Comparison of ENCODE assay signal across 7 cellular contexts in the genomic region with DNA sequence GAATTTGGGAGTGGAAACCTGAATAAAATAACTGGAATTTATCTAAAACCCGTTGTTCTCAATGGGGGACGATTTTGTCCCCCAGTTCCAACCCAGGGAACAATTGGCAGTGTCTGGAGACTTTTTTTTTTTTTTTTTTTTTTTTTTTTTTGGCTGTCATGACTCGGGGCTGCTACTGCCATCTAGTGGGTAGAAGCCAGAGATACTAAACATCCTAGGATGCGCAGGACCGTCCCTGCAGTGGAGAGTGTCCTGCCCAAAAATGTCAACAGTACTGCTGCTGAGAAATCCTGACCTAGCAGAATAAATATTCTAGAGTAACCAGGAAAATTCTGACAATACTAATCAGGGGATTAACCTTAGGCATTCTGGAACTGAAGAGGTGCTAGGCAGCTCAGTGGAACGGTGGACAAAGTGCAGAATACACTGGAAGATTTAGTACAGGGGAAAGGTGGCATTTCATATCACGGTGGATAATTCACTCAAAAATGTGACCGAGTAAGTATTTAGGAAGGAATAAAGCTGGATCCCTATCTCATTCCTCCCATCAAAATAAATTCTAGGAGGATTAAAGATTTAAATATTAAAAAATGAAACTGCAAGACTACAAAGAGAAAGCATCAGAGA.
DNase-seq lines count a peak whose midpoint lies in the region; ATAC-seq and TF ChIP-seq lines count a peak whose summit lies in the region.

No MANE protein-coding gene starts in this region.

- H3K4me1 ChIP-seq in liver (ENCODE audit: control insufficient read depth in 4 of 4, insufficient read depth in 4 of 4, low read length in 3 of 4) = no peaks in the 10 kb centered on the region

- H3K4me3 Mint-ChIP-seq in WTC11 = no peak overlapping the region
- no peak overlapping the region for H3K4me3 Mint-ChIP-seq in central memory CD8-positive, alpha-beta T cell

- peaks cover 5% of the 10 kb centered on the region for H3K4me1 Mint-ChIP-seq in WTC11
- no peaks in the 10 kb centered on the region for H3K4me1 Mint-ChIP-seq in central memory CD8-positive, alpha-beta T cell

- no peaks in the 10 kb centered on the region for H3K36me3 ChIP-seq in liver (ENCODE audit: control insufficient read depth in 4 of 4, insufficient read depth in 3 of 4, low read depth in 1 of 4, low read length in 3 of 4)

- no peaks in the 10 kb centered on the region for H3K27me3 Mint-ChIP-seq in WTC11 (ENCODE audit: low read depth)
- peaks cover 4% of the 10 kb centered on the region for H3K27me3 Mint-ChIP-seq in central memory CD8-positive, alpha-beta T cell

- TF ChIP-seq CTCF in GM12864 (IDR thresholded peaks at IDR 0.05; ENCODE audit: low read depth, low read length, missing control alignments) (peak; percentile 65), WTC11 (IDR thresholded peaks at IDR 0.05) (peak; percentile 33; the same call in 1 of the 2 replicates), liver (IDR thresholded peaks at IDR 0.05; ENCODE audit: low read depth, low read length, missing input control) (peak; percentile 65)

- no peaks in the 10 kb centered on the region for H3K9me3 ChIP-seq in liver (ENCODE audit: control insufficient read depth in 4 of 4, low read length in 3 of 4)

- H3K36me3 Mint-ChIP-seq in WTC11 = no peaks in the 10 kb centered on the region
- H3K36me3 Mint-ChIP-seq in central memory CD8-positive, alpha-beta T cell (ENCODE audit: insufficient read depth) = peaks cover 2% of the 10 kb centered on the region

- 24% methylated on average over 8 of the region's 8 CpGs for WGBS in liver

- ATAC-seq in WTC11 (peak; percentile 79), HG02798 (IDR thresholded peaks at IDR 0.05; ENCODE audit: poor library complexity, unreplicated experiment) (no peak)
- peak; percentile 52 for ATAC-seq in central memory CD8-positive, alpha-beta T cell (replicated peaks; ENCODE audit: extremely low read depth, poor library complexity, severe bottlenecking)

- no peak overlapping the region for H3K9ac ChIP-seq in liver (ENCODE audit: low read depth in 1 of 2, low read length in 2 of 2)

- no peak overlapping the region for H3K27ac Mint-ChIP-seq in WTC11
- no peak overlapping the region for H3K27ac Mint-ChIP-seq in central memory CD8-positive, alpha-beta T cell (ENCODE audit: low read depth)

- CTCF ChIA-PET in WTC11 (lab: Charles Lee) = interaction anchor here (0.8 to 1.1 kb wide), 4 partner anchors 55 to 124 kb away, joined by 3 to 11 read pairs (median 3); no protein-coding TSS in a partner anchor

- TF ChIP-seq RAD21 in liver (IDR thresholded peaks at IDR 0.05) = peak; percentile 75 to 80

- H3K9me3 Mint-ChIP-seq in WTC11 = no peaks in the 10 kb centered on the region
- H3K9me3 Mint-ChIP-seq in central memory CD8-positive, alpha-beta T cell = no peaks in the 10 kb centered on the region

- DNase-seq in GM12864 (ENCODE audit: low read depth) = peak; percentile 16
- DNase-seq in MV-4-11 (lab: John Stamatoyannopoulos, UW) = peak; percentile 32
- DNase-seq in WTC11 (ENCODE audit: low spot score) = peak; percentile 60
- DNase-seq in central memory CD8-positive, alpha-beta T cell (ENCODE audit: low spot score in 2 of 2) = peak; percentile 27 to 39
- DNase-seq in stimulated activated CD8-positive, alpha-beta memory T cell treated with anti-CD3 and anti-CD28 coated beads, Interleukin-2, amount 100 ng/mL, for 1 hour (ENCODE audit: low read depth in 2 of 2) = peak; percentile 4 to 24

- no peak overlapping the region for H3K4me3 ChIP-seq in GM12864 (ENCODE audit: low read depth, low read length)
- no peak overlapping the region for H3K4me3 ChIP-seq in liver (ENCODE audit: low read depth in 1 of 3, low read length in 3 of 3)

- H3K27ac ChIP-seq in liver (ENCODE audit: low read depth in 1 of 2, low read length in 2 of 2) = no peak overlapping the region

- H3K27me3 ChIP-seq in liver (ENCODE audit: control insufficient read depth in 4 of 4, insufficient read depth in 4 of 4, low read length in 3 of 4) = no peaks in the 10 kb centered on the region

- POLR2A ChIA-PET in WTC11 (lab: Charles Lee) = no interaction called here

TF ChIP-seq in WTC11, 78 proteins besides CTCF, POLR2A, EP300 and RAD21 (continues in another document):
- no peak for TF ChIP-seq SMAD4 (CRISPR knock-in tag; IDR thresholded peaks at IDR 0.05)
- no peak for TF ChIP-seq OVOL2 (CRISPR knock-in tag; IDR thresholded peaks at IDR 0.05; ENCODE audit: borderline replicate concordance)
- TF ChIP-seq, protein P1, sequence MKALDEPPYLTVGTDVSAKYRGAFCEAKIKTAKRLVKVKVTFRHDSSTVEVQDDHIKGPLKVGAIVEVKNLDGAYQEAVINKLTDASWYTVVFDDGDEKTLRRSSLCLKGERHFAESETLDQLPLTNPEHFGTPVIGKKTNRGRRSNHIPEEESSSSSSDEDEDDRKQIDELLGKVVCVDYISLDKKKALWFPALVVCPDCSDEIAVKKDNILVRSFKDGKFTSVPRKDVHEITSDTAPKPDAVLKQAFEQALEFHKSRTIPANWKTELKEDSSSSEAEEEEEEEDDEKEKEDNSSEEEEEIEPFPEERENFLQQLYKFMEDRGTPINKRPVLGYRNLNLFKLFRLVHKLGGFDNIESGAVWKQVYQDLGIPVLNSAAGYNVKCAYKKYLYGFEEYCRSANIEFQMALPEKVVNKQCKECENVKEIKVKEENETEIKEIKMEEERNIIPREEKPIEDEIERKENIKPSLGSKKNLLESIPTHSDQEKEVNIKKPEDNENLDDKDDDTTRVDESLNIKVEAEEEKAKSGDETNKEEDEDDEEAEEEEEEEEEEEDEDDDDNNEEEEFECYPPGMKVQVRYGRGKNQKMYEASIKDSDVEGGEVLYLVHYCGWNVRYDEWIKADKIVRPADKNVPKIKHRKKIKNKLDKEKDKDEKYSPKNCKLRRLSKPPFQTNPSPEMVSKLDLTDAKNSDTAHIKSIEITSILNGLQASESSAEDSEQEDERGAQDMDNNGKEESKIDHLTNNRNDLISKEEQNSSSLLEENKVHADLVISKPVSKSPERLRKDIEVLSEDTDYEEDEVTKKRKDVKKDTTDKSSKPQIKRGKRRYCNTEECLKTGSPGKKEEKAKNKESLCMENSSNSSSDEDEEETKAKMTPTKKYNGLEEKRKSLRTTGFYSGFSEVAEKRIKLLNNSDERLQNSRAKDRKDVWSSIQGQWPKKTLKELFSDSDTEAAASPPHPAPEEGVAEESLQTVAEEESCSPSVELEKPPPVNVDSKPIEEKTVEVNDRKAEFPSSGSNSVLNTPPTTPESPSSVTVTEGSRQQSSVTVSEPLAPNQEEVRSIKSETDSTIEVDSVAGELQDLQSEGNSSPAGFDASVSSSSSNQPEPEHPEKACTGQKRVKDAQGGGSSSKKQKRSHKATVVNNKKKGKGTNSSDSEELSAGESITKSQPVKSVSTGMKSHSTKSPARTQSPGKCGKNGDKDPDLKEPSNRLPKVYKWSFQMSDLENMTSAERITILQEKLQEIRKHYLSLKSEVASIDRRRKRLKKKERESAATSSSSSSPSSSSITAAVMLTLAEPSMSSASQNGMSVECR (CRISPR knock-in tag; IDR thresholded peaks at IDR 0.05; ENCODE audit: borderline replicate concordance) = no peak
- TF ChIP-seq ZNF671 (CRISPR knock-in tag; IDR thresholded peaks at IDR 0.05) = no peak
- no peak for TF ChIP-seq MXD4 (CRISPR knock-in tag; IDR thresholded peaks at IDR 0.05; ENCODE audit: borderline replicate concordance)
- no peak for TF ChIP-seq ELF4 (CRISPR knock-in tag; IDR thresholded peaks at IDR 0.05; ENCODE audit: low read depth)

TF ChIP-seq in liver, 16 proteins besides CTCF, POLR2A, EP300 and RAD21 (continues in another document):
- TF ChIP-seq FOXA1 (IDR thresholded peaks at IDR 0.05) (no peak), HNF4A (conservative IDR thresholded peaks at IDR 0.05) (no peak), GABPA (IDR thresholded peaks at IDR 0.05 in 1 of 2, conservative IDR thresholded peaks at IDR 0.05 in 1 of 2) (no peak), NR2F2 (IDR thresholded peaks at IDR 0.05) (no peak), SP1 (IDR thresholded peaks at IDR 0.05) (no peak)
- TF ChIP-seq, protein P2, sequence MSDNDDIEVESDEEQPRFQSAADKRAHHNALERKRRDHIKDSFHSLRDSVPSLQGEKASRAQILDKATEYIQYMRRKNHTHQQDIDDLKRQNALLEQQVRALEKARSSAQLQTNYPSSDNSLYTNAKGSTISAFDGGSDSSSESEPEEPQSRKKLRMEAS (IDR thresholded peaks at IDR 0.05) = no peak
- TF ChIP-seq, protein P3, sequence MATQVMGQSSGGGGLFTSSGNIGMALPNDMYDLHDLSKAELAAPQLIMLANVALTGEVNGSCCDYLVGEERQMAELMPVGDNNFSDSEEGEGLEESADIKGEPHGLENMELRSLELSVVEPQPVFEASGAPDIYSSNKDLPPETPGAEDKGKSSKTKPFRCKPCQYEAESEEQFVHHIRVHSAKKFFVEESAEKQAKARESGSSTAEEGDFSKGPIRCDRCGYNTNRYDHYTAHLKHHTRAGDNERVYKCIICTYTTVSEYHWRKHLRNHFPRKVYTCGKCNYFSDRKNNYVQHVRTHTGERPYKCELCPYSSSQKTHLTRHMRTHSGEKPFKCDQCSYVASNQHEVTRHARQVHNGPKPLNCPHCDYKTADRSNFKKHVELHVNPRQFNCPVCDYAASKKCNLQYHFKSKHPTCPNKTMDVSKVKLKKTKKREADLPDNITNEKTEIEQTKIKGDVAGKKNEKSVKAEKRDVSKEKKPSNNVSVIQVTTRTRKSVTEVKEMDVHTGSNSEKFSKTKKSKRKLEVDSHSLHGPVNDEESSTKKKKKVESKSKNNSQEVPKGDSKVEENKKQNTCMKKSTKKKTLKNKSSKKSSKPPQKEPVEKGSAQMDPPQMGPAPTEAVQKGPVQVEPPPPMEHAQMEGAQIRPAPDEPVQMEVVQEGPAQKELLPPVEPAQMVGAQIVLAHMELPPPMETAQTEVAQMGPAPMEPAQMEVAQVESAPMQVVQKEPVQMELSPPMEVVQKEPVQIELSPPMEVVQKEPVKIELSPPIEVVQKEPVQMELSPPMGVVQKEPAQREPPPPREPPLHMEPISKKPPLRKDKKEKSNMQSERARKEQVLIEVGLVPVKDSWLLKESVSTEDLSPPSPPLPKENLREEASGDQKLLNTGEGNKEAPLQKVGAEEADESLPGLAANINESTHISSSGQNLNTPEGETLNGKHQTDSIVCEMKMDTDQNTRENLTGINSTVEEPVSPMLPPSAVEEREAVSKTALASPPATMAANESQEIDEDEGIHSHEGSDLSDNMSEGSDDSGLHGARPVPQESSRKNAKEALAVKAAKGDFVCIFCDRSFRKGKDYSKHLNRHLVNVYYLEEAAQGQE (IDR thresholded peaks at IDR 0.05) = no peak
